ENCODE assay signal across 8 cellular contexts in the genomic region with DNA sequence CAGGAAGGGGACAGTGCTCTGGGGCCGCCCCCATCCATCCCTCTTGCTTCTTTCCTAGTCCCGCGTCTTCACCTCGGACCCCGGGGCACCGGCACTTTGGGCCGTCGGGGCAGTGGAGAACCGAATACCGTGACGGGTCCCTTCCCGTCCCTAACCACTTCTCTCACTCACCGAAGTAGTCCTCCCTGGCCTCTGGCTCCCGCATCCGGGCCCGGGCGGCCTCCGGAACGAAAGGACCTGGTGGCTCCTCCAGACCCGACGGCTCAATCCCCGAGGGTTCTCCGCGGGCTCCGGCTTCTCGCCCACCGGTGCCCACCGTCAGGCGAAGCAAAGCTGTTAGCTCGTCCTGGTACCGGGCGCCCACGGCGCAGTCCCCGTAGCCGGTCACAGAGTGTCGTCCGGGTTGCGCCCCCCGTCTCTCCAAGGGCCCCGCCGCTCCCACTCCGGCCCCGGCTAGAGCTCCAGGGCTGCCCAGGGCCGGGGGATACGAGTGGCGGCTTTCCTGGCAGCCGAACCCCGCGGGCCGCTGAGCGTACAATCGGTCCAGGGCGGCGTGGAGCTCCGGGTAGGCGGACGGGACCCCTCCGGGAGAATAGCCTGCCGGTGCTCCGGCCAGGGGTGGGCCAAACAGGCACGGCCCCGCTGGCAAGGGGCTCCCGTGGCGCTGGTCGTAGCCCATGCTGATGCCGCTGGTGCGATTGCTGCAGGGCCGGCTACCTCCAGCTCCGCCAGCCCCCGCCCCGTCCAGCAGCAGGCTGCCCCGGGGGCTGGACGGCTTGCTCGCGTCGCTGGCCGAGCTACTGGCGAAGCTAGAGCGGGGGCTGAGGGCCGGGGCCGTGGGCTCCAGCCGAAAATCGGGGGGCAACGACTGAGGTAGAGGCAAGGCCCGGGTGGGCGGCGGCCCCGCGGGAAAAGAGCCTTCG. TPM values are rescaled to one million over a fixed set of nuclear protein-coding genes. Genes with fewer than 3 reads are reported as not detected.
DNase-seq lines count a peak whose midpoint lies in the region; ATAC-seq, FAIRE-seq and TF ChIP-seq lines count a peak whose summit lies in the region.

No MANE protein-coding gene starts in this region.

- ATAC-seq in HG02840 (IDR thresholded peaks at IDR 0.05; ENCODE audit: low FRiP score, unreplicated experiment) (no peak), GM18519 (IDR thresholded peaks at IDR 0.05; ENCODE audit: low FRiP score, unreplicated experiment) (no peak)

- peaks cover 32% of the 10 kb centered on the region for H3K27me3 Mint-ChIP-seq in T-helper 1 cell treated with Interleukin-12 subunit alpha and Interleukin-12 subunit beta and Interleukin-4 antibody, amounts not matched to agents 30 μg/mL and 1 μg/mL, for 36 hours (ENCODE audit: low read depth)
- H3K27me3 Mint-ChIP-seq in neural progenitor cell (ENCODE audit: insufficient read depth, low read depth): peaks cover 11% of the 10 kb centered on the region

- TF ChIP-seq CTCF in GM12864 (IDR thresholded peaks at IDR 0.05; ENCODE audit: low read depth, low read length, missing control alignments) (no peak), fibroblast of lung (conservative IDR thresholded peaks at IDR 0.05 in 1 of 2, IDR thresholded peaks at IDR 0.05 in 1 of 2; ENCODE audit: low read depth in 1 of 2, low read length in 2 of 2) (no peak), neural progenitor cell (IDR thresholded peaks at IDR 0.05) (no peak)

- H3K9me3 ChIP-seq in fibroblast of lung (ENCODE audit: control insufficient read depth, insufficient read depth, low read depth, low read length): no peaks in the 10 kb centered on the region
- no peaks in the 10 kb centered on the region for H3K9me3 ChIP-seq in neural progenitor cell (ENCODE audit: low read depth)

- no peak overlapping the region for H3K27ac Mint-ChIP-seq in T-helper 1 cell treated with Interleukin-12 subunit alpha and Interleukin-12 subunit beta and Interleukin-4 antibody, amounts not matched to agents 30 μg/mL and 1 μg/mL, for 36 hours
- no peak overlapping the region for H3K27ac Mint-ChIP-seq in neural progenitor cell

- H3F3A ChIP-seq in neural progenitor cell (ENCODE audit: low read depth): peaks cover 75% of the 10 kb centered on the region

- H3K36me3 ChIP-seq in fibroblast of lung (ENCODE audit: control insufficient read depth, insufficient read depth, low read length): peaks cover 3% of the 10 kb centered on the region
- H3K36me3 ChIP-seq in neural progenitor cell: no peaks in the 10 kb centered on the region

- H3K4me3 ChIP-seq in GM12864 (ENCODE audit: low read depth, low read length) (peak overlapping the region; percentile 79), fibroblast of lung (replicated peaks in 1 of 4; ENCODE audit: control extremely low read depth in 1 of 4, insufficient read depth in 1 of 4, low read depth in 3 of 4, low read length in 4 of 4) (peak overlapping the region; percentile 74 to 87 (median 81)), neural progenitor cell (peak overlapping the region; percentile 88)

- H3K79me2 ChIP-seq in fibroblast of lung (ENCODE audit: control insufficient read depth, insufficient read depth, low read length) (peaks cover 44% of the 10 kb centered on the region), neural progenitor cell (ENCODE audit: low read depth) (peaks cover 82% of the 10 kb centered on the region)

- peak overlapping the region; percentile 87 for H3K9ac ChIP-seq in fibroblast of lung (ENCODE audit: insufficient read depth, low read length)
- H3K9ac ChIP-seq in neural progenitor cell: peak overlapping the region; percentile 91

- H3K36me3 Mint-ChIP-seq in T-helper 1 cell treated with Interleukin-12 subunit alpha and Interleukin-12 subunit beta and Interleukin-4 antibody, amounts not matched to agents 30 μg/mL and 1 μg/mL, for 36 hours (ENCODE audit: low read depth): no peaks in the 10 kb centered on the region
- peaks cover 26% of the 10 kb centered on the region for H3K36me3 Mint-ChIP-seq in neural progenitor cell

- H3K4me1 Mint-ChIP-seq in T-helper 1 cell treated with Interleukin-12 subunit alpha and Interleukin-12 subunit beta and Interleukin-4 antibody, amounts not matched to agents 30 μg/mL and 1 μg/mL, for 36 hours (ENCODE audit: low read depth): peaks cover 5% of the 10 kb centered on the region
- H3K4me1 Mint-ChIP-seq in neural progenitor cell: peaks cover 40% of the 10 kb centered on the region

- DNase-seq in GM12864 (ENCODE audit: low read depth) (no peak), fibroblast of lung (ENCODE audit: low read depth in 2 of 2) (peak in 1 of 2 donors; percentile 39), neural progenitor cell (ENCODE audit: low spot score) (peak; percentile 57), GM19239 (ENCODE audit: insufficient read length, low spot score) (no peak)
- DNase-seq in NK-92 treated with Interleukin-12 subunit alpha and Interleukin-12 subunit beta, amount 100 ng/mL, for 24 hours (lab: John Stamatoyannopoulos, UW): no peak

- H3K4me1 ChIP-seq in fibroblast of lung (ENCODE audit: control insufficient read depth, extremely low read depth, insufficient read depth, low read length) (peaks cover 27% of the 10 kb centered on the region), neural progenitor cell (peaks cover 35% of the 10 kb centered on the region)

- no peak for FAIRE-seq in GM19239 (lab: Jason Lieb, UNC)

- H3K4me3 Mint-ChIP-seq in T-helper 1 cell treated with Interleukin-12 subunit alpha and Interleukin-12 subunit beta and Interleukin-4 antibody, amounts not matched to agents 30 μg/mL and 1 μg/mL, for 36 hours: peak overlapping the region; percentile 28
- no peak overlapping the region for H3K4me3 Mint-ChIP-seq in neural progenitor cell

- H2AFZ ChIP-seq in fibroblast of lung (ENCODE audit: low read length) (no peak overlapping the region), neural progenitor cell (replicated peaks) (no peak overlapping the region)

- H3K27me3 ChIP-seq in fibroblast of lung (ENCODE audit: control insufficient read depth, insufficient read depth, low read length) (no peaks in the 10 kb centered on the region), neural progenitor cell (no peaks in the 10 kb centered on the region)

- H3K27ac ChIP-seq in fibroblast of lung (ENCODE audit: insufficient read depth, low read length) (peak overlapping the region; percentile 85), neural progenitor cell (peak overlapping the region; percentile 93)

- H4K20me1 ChIP-seq in fibroblast of lung (ENCODE audit: control insufficient read depth, extremely low read depth, insufficient read depth, low read length) (no peaks in the 10 kb centered on the region), neural progenitor cell (ENCODE audit: low read depth) (peaks cover 60% of the 10 kb centered on the region)

- H3K4me2 ChIP-seq in fibroblast of lung (ENCODE audit: extremely low read depth, insufficient read depth, low read length): peak overlapping the region; percentile 72
- peak overlapping the region; percentile 92 for H3K4me2 ChIP-seq in neural progenitor cell

- H3K9me3 Mint-ChIP-seq in T-helper 1 cell treated with Interleukin-12 subunit alpha and Interleukin-12 subunit beta and Interleukin-4 antibody, amounts not matched to agents 30 μg/mL and 1 μg/mL, for 36 hours: no peaks in the 10 kb centered on the region
- H3K9me3 Mint-ChIP-seq in neural progenitor cell: peaks cover 2% of the 10 kb centered on the region

RNA-seq across cellular contexts. Expression of a gene that starts 1.0 kb away (rescaled TPM):
- total RNA-seq in fibroblast of lung (57.0 and 84.9 TPM in 2 replicates), neural progenitor cell (ENCODE audit: low replicate concordance) (99.6 and 147 TPM in 2 replicates)
- polyA plus RNA-seq in fibroblast of lung: 26.1 and 41.3 TPM in 2 replicates
- 27.2 and 39.8 TPM in 2 replicates for polyA plus RNA-seq in fibroblast of lung (2012)
- polyA minus RNA-seq in fibroblast of lung (ENCODE audit: low replicate concordance): 100 and 151 TPM in 2 replicates

RNA-seq across cellular contexts. Expression of a gene that starts 24.5 kb away (rescaled TPM):
- total RNA-seq in fibroblast of lung (47.9 and 53.9 TPM in 2 replicates), neural progenitor cell (ENCODE audit: low replicate concordance) (93.3 and 103 TPM in 2 replicates)
- polyA plus RNA-seq in fibroblast of lung: 21.9 and 25.8 TPM in 2 replicates
- 19.7 and 25.0 TPM in 2 replicates for polyA plus RNA-seq in fibroblast of lung (2012)
- 5.9 and 17.1 TPM in 2 replicates for polyA minus RNA-seq in fibroblast of lung (ENCODE audit: low replicate concordance)

RNA-seq across cellular contexts. Expression of a gene that starts 28.6 kb away (rescaled TPM):
- total RNA-seq in fibroblast of lung: 10.5 and 13.0 TPM in 2 replicates
- 4.8 and 5.4 TPM in 2 replicates for polyA plus RNA-seq in fibroblast of lung
- 3.8 and 4.5 TPM in 2 replicates for polyA plus RNA-seq in fibroblast of lung (2012)
- 3.7 and 19.9 TPM in 2 replicates for polyA minus RNA-seq in fibroblast of lung (ENCODE audit: low replicate concordance)
- 8.2 and 11.0 TPM in 2 replicates for total RNA-seq in neural progenitor cell (ENCODE audit: low replicate concordance)

RNA-seq across cellular contexts. Expression of a gene that starts 52.2 kb away (rescaled TPM):
- total RNA-seq in fibroblast of lung (50.3 and 54.8 TPM in 2 replicates), neural progenitor cell (ENCODE audit: low replicate concordance) (54.6 and 97.6 TPM in 2 replicates)
- 91.7 and 136 TPM in 2 replicates for polyA plus RNA-seq in fibroblast of lung
- polyA plus RNA-seq in fibroblast of lung (2012): 76.2 and 138 TPM in 2 replicates
- polyA minus RNA-seq in fibroblast of lung (ENCODE audit: low replicate concordance): 184 and 335 TPM in 2 replicates

RNA-seq across cellular contexts. Expression of a gene that starts 53.3 kb away (rescaled TPM):
- total RNA-seq in fibroblast of lung: 166 and 204 TPM in 2 replicates
- polyA plus RNA-seq in fibroblast of lung: 237 and 276 TPM in 2 replicates
- polyA plus RNA-seq in fibroblast of lung (2012): 213 and 248 TPM in 2 replicates
- polyA minus RNA-seq in fibroblast of lung (ENCODE audit: low replicate concordance): 184 and 186 TPM in 2 replicates
- total RNA-seq in neural progenitor cell (ENCODE audit: low replicate concordance): 154 and 223 TPM in 2 replicates
